17 cellular contexts compared by ENCODE assay signal in the genomic region with DNA sequence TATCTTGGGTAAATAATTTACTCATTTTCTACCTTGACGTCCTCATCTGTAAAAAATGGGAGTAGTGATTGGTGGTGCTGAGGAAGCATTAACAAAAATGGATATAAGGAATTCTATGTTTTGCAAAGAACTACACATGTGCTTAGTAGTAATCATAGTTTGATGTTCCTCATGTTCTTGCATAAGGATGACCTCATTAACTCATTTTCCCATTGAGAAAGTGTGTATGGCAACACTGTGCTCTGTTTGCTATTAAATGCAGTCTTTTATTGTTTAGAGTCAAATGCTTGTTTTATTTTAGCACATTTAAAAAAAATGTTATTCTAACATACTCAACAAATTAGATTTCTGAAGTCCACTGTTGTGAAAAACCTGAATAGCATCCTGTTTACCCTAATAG.
A peak's percentile ranks its signal among the peaks of the same experiment; 100 is the strongest.
DNase-seq lines count a peak whose midpoint lies in the region; ATAC-seq, FAIRE-seq and TF ChIP-seq lines count a peak whose summit lies in the region.
"Had no signal": no experiment of that assay in that cellular context is flagged by ENCODE, and none has a peak within 500 bp of the region (broad histone marks: within the 10 kb centered on the region; RNA-seq: fewer than 3 reads in every experiment).

No MANE protein-coding gene starts in this region.

- no peak for TF ChIP-seq CTCF in fibroblast of mammary gland (conservative IDR thresholded peaks at IDR 0.05; ENCODE audit: control insufficient read depth, insufficient read depth, low read depth, low read length)
- TF ChIP-seq CTCF in progenitor cell of endocrine pancreas (IDR thresholded peaks at IDR 0.05; ENCODE audit: unreplicated experiment) = no peak

- intact Hi-C loops in activated T-helper 1 cell treated with anti-CD3 and anti-CD28 coated beads, Interleukin-12 subunit alpha, Interleukin-12 subunit beta, Interleukin-2, Interleukin-4 antibody, amounts not matched to agents 30 ng/mL and 10 ng/mL and 1 ng/mL, durations not matched to agents 14 hours and 24 hours and 36 hours (cut with micrococcal nuclease) = no loop called here

- no peak overlapping the region for H3K4me3 Mint-ChIP-seq in progenitor cell of endocrine pancreas (ENCODE audit: low read depth)
- no peak overlapping the region for H3K4me3 Mint-ChIP-seq in activated T-helper 1 cell treated with anti-CD3 and anti-CD28 coated beads, Interleukin-12 subunit alpha, Interleukin-12 subunit beta, Interleukin-2, Interleukin-4 antibody, amounts not matched to agents 30 ng/mL and 10 ng/mL and 1 ng/mL, durations not matched to agents 14 hours and 24 hours and 36 hours
- H3K4me3 Mint-ChIP-seq: CD4-positive, CD25-positive, alpha-beta regulatory T cell; CD8-positive, alpha-beta T cell; HFFc6 had no signal

- DNase-seq in fibroblast of mammary gland (ENCODE audit: low read depth) = peak; percentile 45
- DNase-seq in progenitor cell of endocrine pancreas (ENCODE audit: low spot score, unreplicated experiment) = no peak
- no peak for DNase-seq in activated CD4-positive, alpha-beta T cell treated with anti-CD3 and anti-CD28 coated beads, Interleukin-2, amount 50 U/mL, for 1 hour
- no peak for DNase-seq in activated T-helper 1 cell treated with anti-CD3 and anti-CD28 coated beads, Interleukin-12 subunit alpha, Interleukin-12 subunit beta, Interleukin-2, Interleukin-4 antibody, amounts not matched to agents 30 ng/mL and 10 ng/mL and 1 ng/mL, durations not matched to agents 14 hours and 24 hours and 36 hours (ENCODE audit: low spot score)
- DNase-seq: Caco-2; CD4-positive, CD25-positive, alpha-beta regulatory T cell; CD8-positive, alpha-beta T cell; DMS153; DND-41; GOT3; HFFc6 had no signal

- ATAC-seq in activated CD4-positive, CD25-positive, alpha-beta regulatory T cell treated with anti-CD3 and anti-CD28 coated beads, Interleukin-2, amount 50 U/mL, for 24 hours = no peak
- ATAC-seq: CD8-positive, alpha-beta T cell had no signal

- no peaks in the 10 kb centered on the region for H3K36me3 Mint-ChIP-seq in progenitor cell of endocrine pancreas (ENCODE audit: insufficient read depth)
- no peaks in the 10 kb centered on the region for H3K36me3 Mint-ChIP-seq in activated T-helper 1 cell treated with anti-CD3 and anti-CD28 coated beads, Interleukin-12 subunit alpha, Interleukin-12 subunit beta, Interleukin-2, Interleukin-4 antibody, amounts not matched to agents 30 ng/mL and 10 ng/mL and 1 ng/mL, durations not matched to agents 14 hours and 24 hours and 36 hours (ENCODE audit: low read depth)
- H3K36me3 Mint-ChIP-seq: CD4-positive, CD25-positive, alpha-beta regulatory T cell; CD8-positive, alpha-beta T cell had no signal

- FAIRE-seq in endometrium (lab: Jason Lieb, UNC) = peak; percentile 74
- FAIRE-seq: G401.6, GM12892, H54 had no signal

- H3K9me3 Mint-ChIP-seq in progenitor cell of endocrine pancreas (ENCODE audit: low read depth) = peaks cover 5% of the 10 kb centered on the region
- no peaks in the 10 kb centered on the region for H3K9me3 Mint-ChIP-seq in activated T-helper 1 cell treated with anti-CD3 and anti-CD28 coated beads, Interleukin-12 subunit alpha, Interleukin-12 subunit beta, Interleukin-2, Interleukin-4 antibody, amounts not matched to agents 30 ng/mL and 10 ng/mL and 1 ng/mL, durations not matched to agents 14 hours and 24 hours and 36 hours
- H3K9me3 Mint-ChIP-seq: HFFc6 had no signal

- peaks cover 11% of the 10 kb centered on the region for H3K27me3 Mint-ChIP-seq in progenitor cell of endocrine pancreas
- H3K27me3 Mint-ChIP-seq in activated T-helper 1 cell treated with anti-CD3 and anti-CD28 coated beads, Interleukin-12 subunit alpha, Interleukin-12 subunit beta, Interleukin-2, Interleukin-4 antibody, amounts not matched to agents 30 ng/mL and 10 ng/mL and 1 ng/mL, durations not matched to agents 14 hours and 24 hours and 36 hours (ENCODE audit: insufficient read depth) = no peaks in the 10 kb centered on the region

- H3K4me3 ChIP-seq in fibroblast of mammary gland (ENCODE audit: control insufficient read depth, low read depth, low read length) = no peak overlapping the region
- H3K4me3 ChIP-seq: HAP-1 had no signal

- H3K27ac Mint-ChIP-seq in progenitor cell of endocrine pancreas = peak overlapping the region; percentile 65
- no peak overlapping the region for H3K27ac Mint-ChIP-seq in activated T-helper 1 cell treated with anti-CD3 and anti-CD28 coated beads, Interleukin-12 subunit alpha, Interleukin-12 subunit beta, Interleukin-2, Interleukin-4 antibody, amounts not matched to agents 30 ng/mL and 10 ng/mL and 1 ng/mL, durations not matched to agents 14 hours and 24 hours and 36 hours
- H3K27ac Mint-ChIP-seq: CD4-positive, CD25-positive, alpha-beta regulatory T cell; CD8-positive, alpha-beta T cell; HFFc6 had no signal

- H3K4me1 Mint-ChIP-seq in progenitor cell of endocrine pancreas (ENCODE audit: low read depth) = no peaks in the 10 kb centered on the region
- no peaks in the 10 kb centered on the region for H3K4me1 Mint-ChIP-seq in activated T-helper 1 cell treated with anti-CD3 and anti-CD28 coated beads, Interleukin-12 subunit alpha, Interleukin-12 subunit beta, Interleukin-2, Interleukin-4 antibody, amounts not matched to agents 30 ng/mL and 10 ng/mL and 1 ng/mL, durations not matched to agents 14 hours and 24 hours and 36 hours (ENCODE audit: low read depth)
- H3K4me1 Mint-ChIP-seq: CD4-positive, CD25-positive, alpha-beta regulatory T cell had no signal
